Comparison of ENCODE assay signal across 8 cellular contexts in the genomic region with DNA sequence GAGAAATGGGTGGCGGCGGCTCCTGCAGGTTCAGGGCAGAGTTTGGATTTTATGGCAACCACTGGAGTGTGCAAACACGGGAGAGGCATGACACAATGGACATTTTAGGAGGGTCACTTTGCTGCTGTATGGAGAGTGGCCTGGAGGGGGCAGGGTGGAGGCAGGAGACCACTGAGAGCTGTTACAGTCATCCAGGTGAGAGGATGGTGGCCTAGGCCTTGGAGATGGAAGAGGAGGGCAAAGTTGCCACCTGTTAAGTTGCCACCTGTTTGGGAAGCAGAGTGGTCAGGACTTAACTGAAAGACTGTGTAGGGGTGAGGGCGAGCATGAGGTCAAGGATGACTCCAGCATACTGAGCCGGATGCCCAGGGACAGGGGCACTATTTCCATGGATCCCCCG. TPM values are rescaled to one million over a fixed set of nuclear protein-coding genes. Genes with fewer than 3 reads are reported as not detected.
A peak's percentile ranks its signal among the peaks of the same experiment; 100 is the strongest.
DNase-seq lines count a peak whose midpoint lies in the region; ATAC-seq, FAIRE-seq and TF ChIP-seq lines count a peak whose summit lies in the region.

No MANE protein-coding gene starts in this region.

- no peaks in the 10 kb centered on the region for H4K20me1 ChIP-seq in GM23248 (ENCODE audit: insufficient read depth)
- H4K20me1 ChIP-seq in SK-N-SH (ENCODE audit: insufficient read depth) = no peaks in the 10 kb centered on the region
- no peaks in the 10 kb centered on the region; the same call in 1 of the 2 replicates for H4K20me1 ChIP-seq in K562 (replicated peaks; ENCODE audit: control insufficient read depth, insufficient read depth, low read length)

- H3F3A ChIP-seq in GM23248 (ENCODE audit: insufficient read depth) (0 out of 2 replicates have a peak, but pooled peaks cover 5% of the 10 kb centered on the region), SK-N-SH (replicated peaks; ENCODE audit: insufficient read depth) (peaks cover 17% of the 10 kb centered on the region)

- peaks cover 24% of the 10 kb centered on the region for H3K79me2 ChIP-seq in GM23248 (ENCODE audit: insufficient read depth)
- H3K79me2 ChIP-seq in SK-N-SH (ENCODE audit: insufficient read depth) = peaks cover 23% of the 10 kb centered on the region
- H3K79me2 ChIP-seq in K562 (ENCODE audit: control insufficient read depth, insufficient read depth, low read length) = peaks cover 25% of the 10 kb centered on the region

- in situ Hi-C loops in GM23248 (cut with MboI) = no loop called here
- in situ Hi-C loops in K562 (cut with MboI) = no loop called here

- H3K27me3 ChIP-seq in GM23248 (replicated peaks; ENCODE audit: insufficient read depth) (no peaks in the 10 kb centered on the region), SK-N-SH (ENCODE audit: insufficient read depth) (no peaks in the 10 kb centered on the region), K562 (ENCODE audit: control insufficient read depth in 2 of 2, insufficient read depth in 2 of 2, low read length in 2 of 2) (no peaks in the 10 kb centered on the region), lung (ENCODE audit: control insufficient read depth, insufficient read depth) (no peaks in the 10 kb centered on the region)

- no peak overlapping the region for H3K4me3 ChIP-seq in GM23248
- H3K4me3 ChIP-seq in SK-N-SH (ENCODE audit: low read depth in 2 of 2, low read length in 1 of 2) = no peak overlapping the region
- H3K4me3 ChIP-seq in K562 = no peak overlapping the region
- no peak overlapping the region for H3K4me3 ChIP-seq in lung

- TF ChIP-seq EP300 in SK-N-SH (IDR thresholded peaks at IDR 0.05; ENCODE audit: borderline replicate concordance in 1 of 2, low read depth in 1 of 2, low read length in 1 of 2) (no peak), K562 (IDR thresholded peaks at IDR 0.05; ENCODE audit: low read length) (no peak)

- peak; percentile 76 for ATAC-seq in K562
- no peak for ATAC-seq in lung (ENCODE audit: insufficient read depth, low FRiP score)

- peaks cover 3% of the 10 kb centered on the region for H3K9me1 ChIP-seq in K562 (ENCODE audit: control insufficient read depth, insufficient read depth, low read length)

- H3K9me3 ChIP-seq in GM23248 (ENCODE audit: low read depth) (no peaks in the 10 kb centered on the region), SK-N-SH (no peaks in the 10 kb centered on the region), K562 (replicated peaks; ENCODE audit: control insufficient read depth, insufficient read depth, low read depth, low read length) (no peaks in the 10 kb centered on the region), lung (ENCODE audit: control insufficient read depth in 2 of 2, insufficient read depth in 1 of 2, low read length in 1 of 2) (no peaks in the 10 kb centered on the region)

- BruUV-seq in K562 (replicated peaks; lab: Mats Ljungman, UMichigan) = no TSS peak

- no peak for TF ChIP-seq POLR2A in K562 (conservative IDR thresholded peaks at IDR 0.05)

- intact Hi-C loops in K562 (cut with micrococcal nuclease) = no loop called here

- TF ChIP-seq CTCF in SK-N-SH (IDR thresholded peaks at IDR 0.05) = peak; percentile 63
- peak; percentile 71 to 86 (median 78) for TF ChIP-seq CTCF in K562 (IDR thresholded peaks at IDR 0.05 in 2 of 3, conservative IDR thresholded peaks at IDR 0.05 in 1 of 3; ENCODE audit: insufficient read depth in 2 of 3, low read depth in 1 of 3, low read length in 3 of 3)
- TF ChIP-seq CTCF in lung (IDR thresholded peaks at IDR 0.05; ENCODE audit: control extremely low read depth, extremely low read depth) = peak; percentile 24

- peak; percentile 87 for FAIRE-seq in K562 (lab: Jason Lieb, UNC)

- WGBS in GM23248 (ENCODE audit: low coverage in 1 of 2, low lambda C conversion rate in 2 of 2, missing lambda C conversion rate in 2 of 2), 2 experiments = 56 to 62% methylated on average over 5 to 6 of the region's 6 CpGs
- 78% methylated on average over 6 of the region's 6 CpGs for WGBS in SK-N-SH (ENCODE audit: low lambda C conversion rate)
- 56% methylated on average over 4 of the region's 6 CpGs for WGBS in K562 (ENCODE audit: insufficient coverage, low coverage, missing lambda C conversion rate)
- WGBS in lung, 2 donors = 64 to 79% methylated on average over 6 of the region's 6 CpGs

- H3K4me2 ChIP-seq in GM23248 (ENCODE audit: unreplicated experiment) (no peak overlapping the region), SK-N-SH (no peak overlapping the region), K562 (ENCODE audit: insufficient read depth, low read length) (no peak overlapping the region)

- H3K27ac ChIP-seq in GM23248 (no peak overlapping the region), SK-N-SH (ENCODE audit: low read depth in 2 of 2, low read length in 1 of 2) (no peak overlapping the region), K562 (ENCODE audit: extremely low read depth, low read depth, low read length) (no peak overlapping the region), lung (ENCODE audit: low read depth in 1 of 2, low read length in 1 of 2) (no peak overlapping the region)

- CTCF ChIA-PET in SK-N-SH (lab: Yijun Ruan, JAX) = interaction anchor here (0.5 to 2.4 kb wide), 17 partner anchors 8 to 1510 kb away, joined by 3 to 23 read pairs (median 4); a partner anchor contains a TSS
- CTCF ChIA-PET in K562 (lab: Yijun Ruan, JAX; ENCODE audit: low intra/inter-chr PET ratio) = no interaction called here

- H3K9ac ChIP-seq in GM23248 (no peak overlapping the region), SK-N-SH (no peak overlapping the region), K562 (ENCODE audit: insufficient read depth in 1 of 2, low read depth in 2 of 2, low read length in 2 of 2) (peak overlapping the region in 1 of 2 experiments; percentile 11; a peak in 1 of 4 replicates)

- TF ChIP-seq RAD21 in SK-N-SH (IDR thresholded peaks at IDR 0.05; ENCODE audit: low read length) (peak; percentile 69), K562 (CRISPR knock-in tag; conservative IDR thresholded peaks at IDR 0.05 in 1 of 2, IDR thresholded peaks at IDR 0.05 in 1 of 2) (peak; percentile 46 to 71)

- DNase-seq in AG08395 (ENCODE audit: low spot score) (peak; percentile 41), GM23248 (peak; percentile 53), SK-N-SH (peak; percentile 75), K562 (ENCODE audit: extremely low read depth in 1 of 4, low spot score in 3 of 4) (peak; percentile 57 to 77 (median 65)), lung (ENCODE audit: low spot score) (no peak), NCI-H1417 treated with DMSO at 0.1 percent for 48 hours (lab: John Stamatoyannopoulos, UW) (no peak), COLO829 (ENCODE audit: low spot score) (no peak), A172 (ENCODE audit: low spot score) (no peak)

- no peak overlapping the region for H2AFZ ChIP-seq in GM23248
- H2AFZ ChIP-seq in SK-N-SH (ENCODE audit: low read depth) = no peak overlapping the region
- no peak overlapping the region for H2AFZ ChIP-seq in K562 (ENCODE audit: low read depth, low read length)

- no peaks in the 10 kb centered on the region for H3K36me3 ChIP-seq in GM23248 (ENCODE audit: low read depth)
- H3K36me3 ChIP-seq in SK-N-SH (replicated peaks in 1 of 2; ENCODE audit: control insufficient read depth in 1 of 2, insufficient read depth in 2 of 2, low read length in 1 of 2) = no peaks in the 10 kb centered on the region
- H3K36me3 ChIP-seq in K562 (ENCODE audit: control insufficient read depth, insufficient read depth, low read length) = peaks cover 13% of the 10 kb centered on the region; the same call in 2 of the 3 replicates
- H3K36me3 ChIP-seq in lung (ENCODE audit: control insufficient read depth in 2 of 2, insufficient read depth in 2 of 2, low read length in 2 of 2) = peaks cover 0 to 6% of the 10 kb centered on the region in 2 donors

- H3K9me2 ChIP-seq in GM23248 (ENCODE audit: insufficient read depth) (no peaks in the 10 kb centered on the region), SK-N-SH (no peaks in the 10 kb centered on the region)

- POLR2A ChIA-PET in SK-N-SH (lab: Yijun Ruan, JAX) = no interaction called here
- POLR2A ChIA-PET in K562 (lab: Yijun Ruan, JAX) = interaction anchor here (0.5 to 0.8 kb wide), 4 partner anchors 8 to 414 kb away, joined by 3 to 4 read pairs (median 4); no protein-coding TSS in a partner anchor

- H3K4me1 ChIP-seq in GM23248 (ENCODE audit: insufficient read depth) (peaks cover 12% of the 10 kb centered on the region), SK-N-SH (ENCODE audit: control insufficient read depth in 1 of 2, insufficient read depth in 2 of 2, low read depth in 1 of 2, low read length in 1 of 2) (peaks cover 10 to 20% of the 10 kb centered on the region in 2 experiments; a peak in 3 of 4 replicates), K562 (replicated peaks in 1 of 2; ENCODE audit: control insufficient read depth in 2 of 2, insufficient read depth in 2 of 2, low read length in 2 of 2) (peaks cover 7 to 56% of the 10 kb centered on the region in 2 experiments; a peak in 4 of 5 replicates), lung (ENCODE audit: control insufficient read depth in 2 of 2, insufficient read depth in 2 of 2, low read length in 2 of 2) (peaks cover 0 to 7% of the 10 kb centered on the region in 2 donors)

RNA-seq across cellular contexts. Expression of a gene that starts 2.3 kb away (rescaled TPM):
- total RNA-seq in GM23248 (2014; rRNA removed; shearing (Covaris generic)) = 0.51 and 4.6 TPM in 2 replicates
- polyA plus RNA-seq in GM23248 (2016; fragmentation: Nextera tagmentation; extraction: Ambion mirVana) (3.9 and 5.7 TPM in 2 replicates), SK-N-SH (2012; rRNA removed) (21.5 and 22.3 TPM in 2 replicates), K562 (2011; rRNA removed) (16.0 and 30.7 TPM in 2 replicates), K562 (2014; fragmentation: Illumina TruSeq; extraction: Trizol) (27.3 and 29.2 TPM in 2 replicates), K562 (2014; fragmentation: Nextera tagmentation; extraction: Ambion mirVana) (1 to 10 TPM; 1.4 to 1.5 TPM), K562 (2014; rRNA removed) (35.9 and 39.7 TPM in 2 replicates), lung (10 to 100 TPM; 14.1 to 22.8 TPM)
- polyA plus RNA-seq in SK-N-SH (2012; cell fraction: cytosol; rRNA removed) = 4.8 and 8.6 TPM in 2 replicates
- polyA plus RNA-seq in SK-N-SH (2012; cell fraction: nucleus; rRNA removed) = 100 and 114 TPM in 2 replicates
- 59.7 and 169 TPM in 2 replicates for total RNA-seq in K562 (2011; cell fraction: chromatin; rRNA removed; ENCODE audit: low replicate concordance)
- 116 and 126 TPM in 2 replicates for total RNA-seq in K562 (2011; cell fraction: nucleolus; rRNA removed)
- 63.0 and 77.4 TPM in 2 replicates for total RNA-seq in K562 (2011; cell fraction: nucleoplasm; rRNA removed)
- total RNA-seq in K562 (2014; rRNA removed) (17.1 and 25.1 TPM in 2 replicates), K562 (2014; rRNA removed; fragmentation: Illumina TruSeq; extraction: Trizol) (5.7 and 6.7 TPM in 2 replicates), K562 (2015; rRNA removed; fragmentation: Illumina TruSeq; extraction: Trizol) (15.3 and 16.1 TPM in 2 replicates), K562 (2021) (33.3 and 41.2 TPM in 2 replicates), lung (10 to 100 TPM; 19.7 to 35.9 TPM)
- 23.8 and 34.6 TPM in 2 replicates for polyA plus RNA-seq in K562 (2011; cell fraction: cytosol; rRNA removed)
- 98.1 and 127 TPM in 2 replicates for polyA plus RNA-seq in K562 (2011; cell fraction: nucleus; rRNA removed)
- 33.0 and 38.6 TPM in 2 replicates for polyA plus RNA-seq in K562 (2012)
- 5.2 and 7.3 TPM in 2 replicates for polyA minus RNA-seq in K562 (2011; rRNA and poly(A)+ RNA removed)
- polyA minus RNA-seq in K562 (2011; cell fraction: cytosol; rRNA and poly(A)+ RNA removed) = 15.1 and 20.2 TPM in 2 replicates
- polyA minus RNA-seq in K562 (2011; cell fraction: nucleus; rRNA and poly(A)+ RNA removed) = 22.5 and 24.4 TPM in 2 replicates
- total RNA-seq in A172 (2014; rRNA removed; shearing (Covaris generic)) = 6.2 and 15.0 TPM in 2 replicates

RNA-seq across cellular contexts. Expression of a gene that starts 12.2 kb away (rescaled TPM):
- 140 and 172 TPM in 2 replicates for total RNA-seq in GM23248 (2014; rRNA removed; shearing (Covaris generic))
- polyA plus RNA-seq in GM23248 (2016; fragmentation: Nextera tagmentation; extraction: Ambion mirVana) (207 and 222 TPM in 2 replicates), SK-N-SH (2012; rRNA removed) (210 and 261 TPM in 2 replicates), K562 (2011; rRNA removed) (167 and 176 TPM in 2 replicates), K562 (2014; fragmentation: Illumina TruSeq; extraction: Trizol) (205 and 253 TPM in 2 replicates), K562 (2014; fragmentation: Nextera tagmentation; extraction: Ambion mirVana) (10 to 100 TPM; 18.2 to 51.4 TPM), K562 (2014; rRNA removed) (191 and 208 TPM in 2 replicates), lung (100 to 1,000 TPM; 138 to 178 TPM)
- polyA plus RNA-seq in SK-N-SH (2012; cell fraction: cytosol; rRNA removed) = 130 and 175 TPM in 2 replicates
- polyA plus RNA-seq in SK-N-SH (2012; cell fraction: nucleus; rRNA removed) = 181 and 248 TPM in 2 replicates
- 37.0 and 127 TPM in 2 replicates for total RNA-seq in K562 (2011; cell fraction: chromatin; rRNA removed; ENCODE audit: low replicate concordance)
- 133 and 148 TPM in 2 replicates for total RNA-seq in K562 (2011; cell fraction: nucleolus; rRNA removed)
- 56.8 and 75.5 TPM in 2 replicates for total RNA-seq in K562 (2011; cell fraction: nucleoplasm; rRNA removed)
- total RNA-seq in K562 (2014; rRNA removed) (228 and 302 TPM in 2 replicates), K562 (2014; rRNA removed; fragmentation: Illumina TruSeq; extraction: Trizol) (104 and 122 TPM in 2 replicates), K562 (2015; rRNA removed; fragmentation: Illumina TruSeq; extraction: Trizol) (188 and 200 TPM in 2 replicates), K562 (2021) (235 and 242 TPM in 2 replicates), lung (100 to 1,000 TPM in 1 of 2 donors, 10 to 100 TPM in 1; 87.2 to 175 TPM)
- 324 and 501 TPM in 2 replicates for polyA plus RNA-seq in K562 (2011; cell fraction: cytosol; rRNA removed)
- 128 and 201 TPM in 2 replicates for polyA plus RNA-seq in K562 (2011; cell fraction: nucleus; rRNA removed)
- 225 and 287 TPM in 2 replicates for polyA plus RNA-seq in K562 (2012)
- 80.8 and 116 TPM in 2 replicates for polyA minus RNA-seq in K562 (2011; rRNA and poly(A)+ RNA removed)
- polyA minus RNA-seq in K562 (2011; cell fraction: cytosol; rRNA and poly(A)+ RNA removed) = 120 and 127 TPM in 2 replicates
- polyA minus RNA-seq in K562 (2011; cell fraction: nucleus; rRNA and poly(A)+ RNA removed) = 44.8 and 70.1 TPM in 2 replicates
- total RNA-seq in A172 (2014; rRNA removed; shearing (Covaris generic)) = 192 and 217 TPM in 2 replicates

RNA-seq across cellular contexts. Expression of a gene that starts 14.4 kb away (rescaled TPM):
- total RNA-seq in GM23248 (2014; rRNA removed; shearing (Covaris generic)) = not detected in 2 replicates
- 0.25 TPM in 1 of 2 replicates, not detected in the other for polyA plus RNA-seq in GM23248 (2016; fragmentation: Nextera tagmentation; extraction: Ambion mirVana)
- polyA plus RNA-seq in SK-N-SH (2012; rRNA removed) = 0.05 TPM in 1 of 2 replicates, not detected in the other
- not detected in 2 replicates for polyA plus RNA-seq in SK-N-SH (2012; cell fraction: cytosol; rRNA removed)
- polyA plus RNA-seq in SK-N-SH (2012; cell fraction: nucleus; rRNA removed) = 0.08 and 0.31 TPM in 2 replicates
- total RNA-seq in K562 (2011; cell fraction: chromatin; rRNA removed; ENCODE audit: low replicate concordance) = 0.39 and 3.0 TPM in 2 replicates
- total RNA-seq in K562 (2011; cell fraction: nucleolus; rRNA removed) = 1.8 and 3.3 TPM in 2 replicates
- total RNA-seq in K562 (2011; cell fraction: nucleoplasm; rRNA removed) = 0.81 and 1.9 TPM in 2 replicates
- total RNA-seq in K562 (2014; rRNA removed) = 0.68 and 1.1 TPM in 2 replicates
- 0.22 and 0.26 TPM in 2 replicates for total RNA-seq in K562 (2014; rRNA removed; fragmentation: Illumina TruSeq; extraction: Trizol)
- 0.90 and 1.1 TPM in 2 replicates for total RNA-seq in K562 (2015; rRNA removed; fragmentation: Illumina TruSeq; extraction: Trizol)
- total RNA-seq in K562 (2021) = 1.2 and 1.5 TPM in 2 replicates
- 0.95 and 1.1 TPM in 2 replicates for polyA plus RNA-seq in K562 (2011; rRNA removed)
- 1.1 and 2.0 TPM in 2 replicates for polyA plus RNA-seq in K562 (2011; cell fraction: cytosol; rRNA removed)
- polyA plus RNA-seq in K562 (2011; cell fraction: nucleus; rRNA removed) = 8.2 and 12.2 TPM in 2 replicates
- polyA plus RNA-seq in K562 (2012) = 1.2 and 2.3 TPM in 2 replicates
- polyA plus RNA-seq in K562 (2014; fragmentation: Illumina TruSeq; extraction: Trizol) = 0.16 and 0.71 TPM in 2 replicates
- polyA plus RNA-seq in K562 (2014; fragmentation: Nextera tagmentation; extraction: Ambion mirVana) = not detected
- 0.93 and 1.7 TPM in 2 replicates for polyA plus RNA-seq in K562 (2014; rRNA removed)
- polyA minus RNA-seq in K562 (2011; rRNA and poly(A)+ RNA removed) = 0.27 and 0.53 TPM in 2 replicates
- not detected in 2 replicates for polyA minus RNA-seq in K562 (2011; cell fraction: cytosol; rRNA and poly(A)+ RNA removed)
- 1.8 and 2.3 TPM in 2 replicates for polyA minus RNA-seq in K562 (2011; cell fraction: nucleus; rRNA and poly(A)+ RNA removed)
- 10 to 100 TPM in 1 of 2 donors, 1 to 10 TPM in 1; 3.2 to 21.3 TPM for total RNA-seq in lung
- polyA plus RNA-seq in lung = 10 to 100 TPM; 15.8 to 19.7 TPM
- total RNA-seq in A172 (2014; rRNA removed; shearing (Covaris generic)) = not detected in 2 replicates

RNA-seq across cellular contexts. Expression of a gene that starts 16.1 kb away (rescaled TPM):
- total RNA-seq in GM23248 (2014; rRNA removed; shearing (Covaris generic)) = 33.0 and 39.1 TPM in 2 replicates
- polyA plus RNA-seq in GM23248 (2016; fragmentation: Nextera tagmentation; extraction: Ambion mirVana) = 20.0 and 21.1 TPM in 2 replicates
- 27.0 and 27.7 TPM in 2 replicates for polyA plus RNA-seq in SK-N-SH (2012; rRNA removed)
- polyA plus RNA-seq in SK-N-SH (2012; cell fraction: cytosol; rRNA removed) = 13.3 and 17.5 TPM in 2 replicates
- polyA plus RNA-seq in SK-N-SH (2012; cell fraction: nucleus; rRNA removed) = 61.9 and 75.9 TPM in 2 replicates
- 4.3 and 8.4 TPM in 2 replicates for total RNA-seq in K562 (2011; cell fraction: chromatin; rRNA removed; ENCODE audit: low replicate concordance)
- total RNA-seq in K562 (2011; cell fraction: nucleolus; rRNA removed) = 3.4 and 5.3 TPM in 2 replicates
- total RNA-seq in K562 (2011; cell fraction: nucleoplasm; rRNA removed) = 3.7 and 8.0 TPM in 2 replicates
- 2.4 and 3.2 TPM in 2 replicates for total RNA-seq in K562 (2014; rRNA removed)
- 1.1 and 1.2 TPM in 2 replicates for total RNA-seq in K562 (2014; rRNA removed; fragmentation: Illumina TruSeq; extraction: Trizol)
- total RNA-seq in K562 (2015; rRNA removed; fragmentation: Illumina TruSeq; extraction: Trizol) = 1.9 and 2.0 TPM in 2 replicates
- total RNA-seq in K562 (2021) = 3.6 and 4.3 TPM in 2 replicates
- 3.0 and 4.1 TPM in 2 replicates for polyA plus RNA-seq in K562 (2011; rRNA removed)
- 5.7 and 8.8 TPM in 2 replicates for polyA plus RNA-seq in K562 (2011; cell fraction: cytosol; rRNA removed)
- polyA plus RNA-seq in K562 (2011; cell fraction: nucleus; rRNA removed) = 9.3 and 20.8 TPM in 2 replicates
- 2.9 and 5.3 TPM in 2 replicates for polyA plus RNA-seq in K562 (2012)
- 3.1 and 3.6 TPM in 2 replicates for polyA plus RNA-seq in K562 (2014; fragmentation: Illumina TruSeq; extraction: Trizol)
- polyA plus RNA-seq in K562 (2014; fragmentation: Nextera tagmentation; extraction: Ambion mirVana) = under 1 TPM; 0.49 to 0.80 TPM
- 3.8 and 5.8 TPM in 2 replicates for polyA plus RNA-seq in K562 (2014; rRNA removed)
- 0.78 and 2.1 TPM in 2 replicates for polyA minus RNA-seq in K562 (2011; rRNA and poly(A)+ RNA removed)
- 2.4 and 4.2 TPM in 2 replicates for polyA minus RNA-seq in K562 (2011; cell fraction: cytosol; rRNA and poly(A)+ RNA removed)
- 1.7 and 1.8 TPM in 2 replicates for polyA minus RNA-seq in K562 (2011; cell fraction: nucleus; rRNA and poly(A)+ RNA removed)
- 1 to 10 TPM; 3.5 to 9.8 TPM for total RNA-seq in lung
- polyA plus RNA-seq in lung = 1 to 10 TPM; 7.6 to 10.0 TPM
- 7.5 and 8.1 TPM in 2 replicates for total RNA-seq in A172 (2014; rRNA removed; shearing (Covaris generic))

RNA-seq across cellular contexts. Expression of a gene that starts 26.0 kb away (rescaled TPM):
- total RNA-seq in GM23248 (2014; rRNA removed; shearing (Covaris generic)) = 0.38 and 0.43 TPM in 2 replicates
- polyA plus RNA-seq in GM23248 (2016; fragmentation: Nextera tagmentation; extraction: Ambion mirVana) = 0.13 and 0.38 TPM in 2 replicates
- 0.15 and 0.23 TPM in 2 replicates for polyA plus RNA-seq in SK-N-SH (2012; rRNA removed)
- 0.05 and 0.09 TPM in 2 replicates for polyA plus RNA-seq in SK-N-SH (2012; cell fraction: cytosol; rRNA removed)
- 1.3 and 1.9 TPM in 2 replicates for polyA plus RNA-seq in SK-N-SH (2012; cell fraction: nucleus; rRNA removed)
- 0.49 TPM in 1 of 2 replicates, not detected in the other for total RNA-seq in K562 (2011; cell fraction: chromatin; rRNA removed; ENCODE audit: low replicate concordance)
- total RNA-seq in K562 (2011; cell fraction: nucleolus; rRNA removed) = 0.13 and 0.17 TPM in 2 replicates
- total RNA-seq in K562 (2011; cell fraction: nucleoplasm; rRNA removed) = 0.15 TPM in 2 replicates
- total RNA-seq in K562 (2014; rRNA removed) = 0.12 and 0.18 TPM in 2 replicates
- total RNA-seq in K562 (2014; rRNA removed; fragmentation: Illumina TruSeq; extraction: Trizol) = not detected in 2 replicates
- 0.04 TPM in 1 of 2 replicates, not detected in the other for total RNA-seq in K562 (2015; rRNA removed; fragmentation: Illumina TruSeq; extraction: Trizol)
- 0.07 and 0.13 TPM in 2 replicates for total RNA-seq in K562 (2021)
- polyA plus RNA-seq in K562 (2011; rRNA removed) = 0.04 and 0.06 TPM in 2 replicates
- 0.03 and 0.15 TPM in 2 replicates for polyA plus RNA-seq in K562 (2011; cell fraction: cytosol; rRNA removed)
- 0.11 and 0.37 TPM in 2 replicates for polyA plus RNA-seq in K562 (2011; cell fraction: nucleus; rRNA removed)
- polyA plus RNA-seq in K562 (2012) = 0.17 and 0.24 TPM in 2 replicates
- 0.06 and 0.07 TPM in 2 replicates for polyA plus RNA-seq in K562 (2014; fragmentation: Illumina TruSeq; extraction: Trizol)
- under 1 TPM in 1 of 2 experiments, not detected in 1; 0.01 TPM for polyA plus RNA-seq in K562 (2014; fragmentation: Nextera tagmentation; extraction: Ambion mirVana)
- 0.03 and 0.07 TPM in 2 replicates for polyA plus RNA-seq in K562 (2014; rRNA removed)
- polyA minus RNA-seq in K562 (2011; rRNA and poly(A)+ RNA removed) = 0.04 TPM in 1 of 2 replicates, not detected in the other
- not detected in 2 replicates for polyA minus RNA-seq in K562 (2011; cell fraction: cytosol; rRNA and poly(A)+ RNA removed)
- not detected in 2 replicates for polyA minus RNA-seq in K562 (2011; cell fraction: nucleus; rRNA and poly(A)+ RNA removed)
- 1 to 10 TPM; 1.2 to 1.7 TPM for total RNA-seq in lung
- 1 to 10 TPM in 1 of 2 donors, under 1 TPM in 1; 0.15 to 1.5 TPM for polyA plus RNA-seq in lung
- total RNA-seq in A172 (2014; rRNA removed; shearing (Covaris generic)) = 0.05 TPM in 1 of 2 replicates, not detected in the other

Comparison
In these comparisons a context has a peak if more than half of its experiments do, and no peak if none do; other contexts are left out.
1. DNase-seq: peak in AG08395 (single experiment), GM23248 (single experiment), SK-N-SH (single experiment) and K562 (4 of 4); none in lung (single experiment), NCI-H1417 treated with DMSO at 0.1 percent for 48 hours (single experiment), COLO829 (single experiment) and A172 (single experiment).
2. CTCF ChIP-seq: peak in every context shown above with its lines; median percentile 78 in K562; 63 in SK-N-SH; 24 in lung.